In the genomic region with DNA sequence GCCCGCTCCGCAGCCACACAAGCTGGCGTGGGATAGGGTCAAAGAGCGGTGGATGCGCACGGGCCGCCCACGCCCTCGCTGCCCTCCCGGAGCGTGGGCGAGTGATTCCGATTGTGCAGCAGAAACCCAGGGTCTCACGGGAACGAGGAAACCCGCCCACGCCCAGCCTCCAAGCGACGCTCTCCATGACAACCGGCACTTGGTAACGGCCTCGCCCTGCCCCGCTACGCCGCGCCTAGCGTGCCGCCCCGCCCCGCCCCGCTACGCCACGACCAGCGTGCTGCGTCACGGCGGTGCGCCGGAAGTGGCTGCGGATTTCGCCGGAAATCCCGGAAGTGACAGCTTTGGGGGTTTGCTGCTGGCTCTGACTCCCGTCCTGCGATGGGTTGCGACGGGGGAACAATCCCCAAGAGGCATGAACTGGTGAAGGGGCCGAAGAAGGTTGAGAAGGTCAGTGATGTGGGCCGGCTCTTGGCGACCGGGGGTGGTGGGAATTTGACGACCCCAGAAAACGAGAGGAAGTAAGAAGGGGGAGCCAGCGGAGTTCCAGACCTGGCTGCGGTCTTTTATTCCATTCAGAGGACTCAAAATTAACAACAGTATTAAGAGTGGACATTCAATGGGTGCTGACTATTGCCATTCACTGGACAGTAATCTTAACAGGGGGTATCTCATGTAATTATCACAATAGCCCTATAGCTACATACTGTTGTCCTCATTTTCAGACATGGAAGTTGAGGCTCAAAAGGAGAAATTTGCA, we compare ENCODE assay signal across 1 cellular context.
A peak's percentile ranks its signal among the peaks of the same experiment; 100 is the strongest.
TF ChIP-seq lines count a peak whose summit lies in the region.

TSS of gene RTF2 (plus strand) at position 311 of the 760 bp plus-strand sequence. CDS start at position 382, 71 bp downstream.

TF ChIP-seq in HepG2, 621 proteins besides CTCF, POLR2A, EP300 and RAD21 (continued from another document and continues in another):
- peak; percentile 69 for TF ChIP-seq UBTF (CRISPR knock-in tag; IDR thresholded peaks at IDR 0.05)
- peak; percentile 94 for TF ChIP-seq ZNF672 (CRISPR knock-in tag; IDR thresholded peaks at IDR 0.05)
- TF ChIP-seq KDM1A (CRISPR knock-in tag; IDR thresholded peaks at IDR 0.05) = no peak
- no peak for TF ChIP-seq ZNF382 (CRISPR knock-in tag; IDR thresholded peaks at IDR 0.05; ENCODE audit: borderline replicate concordance)
- 0 out of 2 replicates have a peak, but pooled peaks have one; percentile 33 for TF ChIP-seq ZNF263 (CRISPR knock-in tag; IDR thresholded peaks at IDR 0.05)
- TF ChIP-seq TCF7 (IDR thresholded peaks at IDR 0.05; ENCODE audit: low read depth) = no peak
- 0 out of 2 replicates have a peak, but pooled peaks have one; percentile 23 for TF ChIP-seq NFE2L2 (IDR thresholded peaks at IDR 0.05; ENCODE audit: low read length)
- no peak for TF ChIP-seq ZNF24 (IDR thresholded peaks at IDR 0.05)
- no peak for TF ChIP-seq ZSCAN20 (CRISPR knock-in tag; IDR thresholded peaks at IDR 0.05; ENCODE audit: borderline replicate concordance)
- TF ChIP-seq PITX1 (CRISPR knock-in tag; IDR thresholded peaks at IDR 0.05) = peak; percentile 86
- TF ChIP-seq, protein P1, sequence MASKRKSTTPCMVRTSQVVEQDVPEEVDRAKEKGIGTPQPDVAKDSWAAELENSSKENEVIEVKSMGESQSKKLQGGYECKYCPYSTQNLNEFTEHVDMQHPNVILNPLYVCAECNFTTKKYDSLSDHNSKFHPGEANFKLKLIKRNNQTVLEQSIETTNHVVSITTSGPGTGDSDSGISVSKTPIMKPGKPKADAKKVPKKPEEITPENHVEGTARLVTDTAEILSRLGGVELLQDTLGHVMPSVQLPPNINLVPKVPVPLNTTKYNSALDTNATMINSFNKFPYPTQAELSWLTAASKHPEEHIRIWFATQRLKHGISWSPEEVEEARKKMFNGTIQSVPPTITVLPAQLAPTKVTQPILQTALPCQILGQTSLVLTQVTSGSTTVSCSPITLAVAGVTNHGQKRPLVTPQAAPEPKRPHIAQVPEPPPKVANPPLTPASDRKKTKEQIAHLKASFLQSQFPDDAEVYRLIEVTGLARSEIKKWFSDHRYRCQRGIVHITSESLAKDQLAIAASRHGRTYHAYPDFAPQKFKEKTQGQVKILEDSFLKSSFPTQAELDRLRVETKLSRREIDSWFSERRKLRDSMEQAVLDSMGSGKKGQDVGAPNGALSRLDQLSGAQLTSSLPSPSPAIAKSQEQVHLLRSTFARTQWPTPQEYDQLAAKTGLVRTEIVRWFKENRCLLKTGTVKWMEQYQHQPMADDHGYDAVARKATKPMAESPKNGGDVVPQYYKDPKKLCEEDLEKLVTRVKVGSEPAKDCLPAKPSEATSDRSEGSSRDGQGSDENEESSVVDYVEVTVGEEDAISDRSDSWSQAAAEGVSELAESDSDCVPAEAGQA (IDR thresholded peaks at IDR 0.05; ENCODE audit: low read depth) = peak; percentile 99
- TF ChIP-seq, protein P1 (CRISPR knock-in tag; IDR thresholded peaks at IDR 0.05; ENCODE audit: borderline replicate concordance) = no peak
- TF ChIP-seq ZEB1 (IDR thresholded peaks at IDR 0.05; ENCODE audit: insufficient replicate concordance, low read depth) = peak; percentile 42
- TF ChIP-seq, protein P2, sequence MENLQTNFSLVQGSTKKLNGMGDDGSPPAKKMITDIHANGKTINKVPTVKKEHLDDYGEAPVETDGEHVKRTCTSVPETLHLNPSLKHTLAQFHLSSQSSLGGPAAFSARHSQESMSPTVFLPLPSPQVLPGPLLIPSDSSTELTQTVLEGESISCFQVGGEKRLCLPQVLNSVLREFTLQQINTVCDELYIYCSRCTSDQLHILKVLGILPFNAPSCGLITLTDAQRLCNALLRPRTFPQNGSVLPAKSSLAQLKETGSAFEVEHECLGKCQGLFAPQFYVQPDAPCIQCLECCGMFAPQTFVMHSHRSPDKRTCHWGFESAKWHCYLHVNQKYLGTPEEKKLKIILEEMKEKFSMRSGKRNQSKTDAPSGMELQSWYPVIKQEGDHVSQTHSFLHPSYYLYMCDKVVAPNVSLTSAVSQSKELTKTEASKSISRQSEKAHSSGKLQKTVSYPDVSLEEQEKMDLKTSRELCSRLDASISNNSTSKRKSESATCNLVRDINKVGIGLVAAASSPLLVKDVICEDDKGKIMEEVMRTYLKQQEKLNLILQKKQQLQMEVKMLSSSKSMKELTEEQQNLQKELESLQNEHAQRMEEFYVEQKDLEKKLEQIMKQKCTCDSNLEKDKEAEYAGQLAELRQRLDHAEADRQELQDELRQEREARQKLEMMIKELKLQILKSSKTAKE (CRISPR knock-in tag; IDR thresholded peaks at IDR 0.05; ENCODE audit: borderline replicate concordance) = peak; percentile 82
- TF ChIP-seq, protein P3, sequence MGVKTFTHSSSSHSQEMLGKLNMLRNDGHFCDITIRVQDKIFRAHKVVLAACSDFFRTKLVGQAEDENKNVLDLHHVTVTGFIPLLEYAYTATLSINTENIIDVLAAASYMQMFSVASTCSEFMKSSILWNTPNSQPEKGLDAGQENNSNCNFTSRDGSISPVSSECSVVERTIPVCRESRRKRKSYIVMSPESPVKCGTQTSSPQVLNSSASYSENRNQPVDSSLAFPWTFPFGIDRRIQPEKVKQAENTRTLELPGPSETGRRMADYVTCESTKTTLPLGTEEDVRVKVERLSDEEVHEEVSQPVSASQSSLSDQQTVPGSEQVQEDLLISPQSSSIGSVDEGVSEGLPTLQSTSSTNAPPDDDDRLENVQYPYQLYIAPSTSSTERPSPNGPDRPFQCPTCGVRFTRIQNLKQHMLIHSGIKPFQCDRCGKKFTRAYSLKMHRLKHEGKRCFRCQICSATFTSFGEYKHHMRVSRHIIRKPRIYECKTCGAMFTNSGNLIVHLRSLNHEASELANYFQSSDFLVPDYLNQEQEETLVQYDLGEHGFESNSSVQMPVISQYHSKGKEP (CRISPR knock-in tag; IDR thresholded peaks at IDR 0.05) = peak; percentile 69
- TF ChIP-seq ZNF567 (CRISPR knock-in tag; IDR thresholded peaks at IDR 0.05; ENCODE audit: borderline replicate concordance) = 0 out of 2 replicates have a peak, but pooled peaks have one; percentile 12
- TF ChIP-seq MAFG (CRISPR knock-in tag; IDR thresholded peaks at IDR 0.05) = no peak
- peak; percentile 87; the same call in 1 of the 2 replicates for TF ChIP-seq ZSCAN21 (CRISPR knock-in tag; IDR thresholded peaks at IDR 0.05; ENCODE audit: borderline replicate concordance)
- peak; percentile 67 for TF ChIP-seq NFYB (CRISPR knock-in tag; IDR thresholded peaks at IDR 0.05)
- 0 out of 2 replicates have a peak, but pooled peaks have one; percentile 10 for TF ChIP-seq KDM6A (CRISPR knock-in tag; IDR thresholded peaks at IDR 0.05; ENCODE audit: low read depth)
- peak; percentile 93 for TF ChIP-seq ZMAT3 (CRISPR knock-in tag; conservative IDR thresholded peaks at IDR 0.05)
- no peak for TF ChIP-seq KAT2B (IDR thresholded peaks at IDR 0.05; ENCODE audit: borderline replicate concordance, low read depth, low read length)
- TF ChIP-seq SCMH1 (CRISPR knock-in tag; IDR thresholded peaks at IDR 0.05; ENCODE audit: borderline replicate concordance) = no peak
- TF ChIP-seq RAD51 (IDR thresholded peaks at IDR 0.05; ENCODE audit: borderline replicate concordance) = no peak
- peak; percentile 96 for TF ChIP-seq ZBTB21 (CRISPR knock-in tag; IDR thresholded peaks at IDR 0.05)
- peak; percentile 95 for TF ChIP-seq POLR2AphosphoS5 (IDR thresholded peaks at IDR 0.05; ENCODE audit: low read depth, low read length)
- TF ChIP-seq KDM3A (CRISPR knock-in tag; IDR thresholded peaks at IDR 0.05; ENCODE audit: low read depth) = peak; percentile 98
- TF ChIP-seq, protein P4, sequence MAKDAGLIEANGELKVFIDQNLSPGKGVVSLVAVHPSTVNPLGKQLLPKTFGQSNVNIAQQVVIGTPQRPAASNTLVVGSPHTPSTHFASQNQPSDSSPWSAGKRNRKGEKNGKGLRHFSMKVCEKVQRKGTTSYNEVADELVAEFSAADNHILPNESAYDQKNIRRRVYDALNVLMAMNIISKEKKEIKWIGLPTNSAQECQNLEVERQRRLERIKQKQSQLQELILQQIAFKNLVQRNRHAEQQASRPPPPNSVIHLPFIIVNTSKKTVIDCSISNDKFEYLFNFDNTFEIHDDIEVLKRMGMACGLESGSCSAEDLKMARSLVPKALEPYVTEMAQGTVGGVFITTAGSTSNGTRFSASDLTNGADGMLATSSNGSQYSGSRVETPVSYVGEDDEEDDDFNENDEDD (CRISPR knock-in tag; IDR thresholded peaks at IDR 0.05; ENCODE audit: borderline replicate concordance) = peak; percentile 89; the same call in 1 of the 2 replicates
- TF ChIP-seq, protein P5, sequence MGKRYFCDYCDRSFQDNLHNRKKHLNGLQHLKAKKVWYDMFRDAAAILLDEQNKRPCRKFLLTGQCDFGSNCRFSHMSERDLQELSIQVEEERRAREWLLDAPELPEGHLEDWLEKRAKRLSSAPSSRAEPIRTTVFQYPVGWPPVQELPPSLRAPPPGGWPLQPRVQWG (CRISPR knock-in tag; IDR thresholded peaks at IDR 0.05; ENCODE audit: borderline replicate concordance, low read depth) = no peak
- TF ChIP-seq PAWR (CRISPR knock-in tag; IDR thresholded peaks at IDR 0.05; ENCODE audit: borderline replicate concordance) = no peak
- no peak for TF ChIP-seq TBL1XR1 (IDR thresholded peaks at IDR 0.05; ENCODE audit: borderline replicate concordance, low read length, partially characterized antibody)
- TF ChIP-seq HNRNPH1 (optimal IDR thresholded peaks at IDR 0.05; ENCODE audit: low read depth, low read length) = no peak
- TF ChIP-seq MED1 (CRISPR knock-in tag; IDR thresholded peaks at IDR 0.05) = peak; percentile 91
- TF ChIP-seq ZNF446 (CRISPR knock-in tag; IDR thresholded peaks at IDR 0.05) = 0 out of 2 replicates have a peak, but pooled peaks have one; percentile 48
- peak; percentile 74 for TF ChIP-seq RNF2 (conservative IDR thresholded peaks at IDR 0.05; ENCODE audit: low read depth)
- TF ChIP-seq MAF1 (CRISPR knock-in tag; IDR thresholded peaks at IDR 0.05; ENCODE audit: borderline replicate concordance) = peak; percentile 91; the same call in 1 of the 2 replicates
- TF ChIP-seq, protein P6, sequence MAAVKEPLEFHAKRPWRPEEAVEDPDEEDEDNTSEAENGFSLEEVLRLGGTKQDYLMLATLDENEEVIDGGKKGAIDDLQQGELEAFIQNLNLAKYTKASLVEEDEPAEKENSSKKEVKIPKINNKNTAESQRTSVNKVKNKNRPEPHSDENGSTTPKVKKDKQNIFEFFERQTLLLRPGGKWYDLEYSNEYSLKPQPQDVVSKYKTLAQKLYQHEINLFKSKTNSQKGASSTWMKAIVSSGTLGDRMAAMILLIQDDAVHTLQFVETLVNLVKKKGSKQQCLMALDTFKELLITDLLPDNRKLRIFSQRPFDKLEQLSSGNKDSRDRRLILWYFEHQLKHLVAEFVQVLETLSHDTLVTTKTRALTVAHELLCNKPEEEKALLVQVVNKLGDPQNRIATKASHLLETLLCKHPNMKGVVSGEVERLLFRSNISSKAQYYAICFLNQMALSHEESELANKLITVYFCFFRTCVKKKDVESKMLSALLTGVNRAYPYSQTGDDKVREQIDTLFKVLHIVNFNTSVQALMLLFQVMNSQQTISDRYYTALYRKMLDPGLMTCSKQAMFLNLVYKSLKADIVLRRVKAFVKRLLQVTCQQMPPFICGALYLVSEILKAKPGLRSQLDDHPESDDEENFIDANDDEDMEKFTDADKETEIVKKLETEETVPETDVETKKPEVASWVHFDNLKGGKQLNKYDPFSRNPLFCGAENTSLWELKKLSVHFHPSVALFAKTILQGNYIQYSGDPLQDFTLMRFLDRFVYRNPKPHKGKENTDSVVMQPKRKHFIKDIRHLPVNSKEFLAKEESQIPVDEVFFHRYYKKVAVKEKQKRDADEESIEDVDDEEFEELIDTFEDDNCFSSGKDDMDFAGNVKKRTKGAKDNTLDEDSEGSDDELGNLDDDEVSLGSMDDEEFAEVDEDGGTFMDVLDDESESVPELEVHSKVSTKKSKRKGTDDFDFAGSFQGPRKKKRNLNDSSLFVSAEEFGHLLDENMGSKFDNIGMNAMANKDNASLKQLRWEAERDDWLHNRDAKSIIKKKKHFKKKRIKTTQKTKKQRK (IDR thresholded peaks at IDR 0.05; ENCODE audit: low read length) = no peak
- peak; percentile 78; the same call in 1 of the 2 replicates for TF ChIP-seq ZNF839 (CRISPR knock-in tag; IDR thresholded peaks at IDR 0.05; ENCODE audit: borderline replicate concordance)
- peak; percentile 98 for TF ChIP-seq NFKB2 (CRISPR knock-in tag; IDR thresholded peaks at IDR 0.05; ENCODE audit: borderline replicate concordance)
- TF ChIP-seq BRCA1 (CRISPR knock-in tag; IDR thresholded peaks at IDR 0.05) = peak; percentile 65; the same call in 1 of the 2 replicates
